16 cellular contexts compared by ENCODE assay signal in genomic region chr6:92126088-92126487, GRCh38.
"Had no signal": no experiment of that assay in that cellular context is flagged by ENCODE, and none has a peak within 500 bp of the region (broad histone marks: within the 10 kb centered on the region; RNA-seq: fewer than 3 reads in every experiment).

No MANE protein-coding gene starts in this region.

- H3K27ac Mint-ChIP-seq: activated CD4-positive, alpha-beta memory T cell treated with anti-CD3 and anti-CD28 coated beads for 36 hours; activated naive CD8-positive, alpha-beta T cell treated with anti-CD3 and anti-CD28 coated beads for 36 hours; activated T-cell treated with anti-CD3 and anti-CD28 coated beads, Interleukin-2, amount 50 U/mL, for 72 hours; endodermal cell had no signal

- DNase-seq: activated CD4-positive, alpha-beta memory T cell treated with anti-CD3 and anti-CD28 coated beads for 36 hours; activated CD4-positive, alpha-beta T cell treated with anti-CD3 and anti-CD28 coated beads for 1 hour; activated gamma-delta T cell treated with Interleukin-2 at 50 U/mL for 16 hours; activated naive CD8-positive, alpha-beta T cell treated with anti-CD3 and anti-CD28 coated beads for 36 hours; activated T-cell treated with anti-CD3 and anti-CD28 coated beads, Interleukin-2, amount 50 U/mL, for 72 hours; brain microvascular endothelial cell; cerebellar nuclear complex; dermis blood vessel endothelial cell; endodermal cell; foreskin fibroblast; stimulated activated CD4-positive, alpha-beta T cell treated with anti-CD3 and anti-CD28 coated beads, Interleukin-4, amount 100 ng/mL, for 1 hour; stimulated activated CD8-positive, alpha-beta memory T cell treated with anti-CD3 and anti-CD28 coated beads, Interleukin-4, amount 100 ng/mL, for 48 hours; stimulated activated naive CD8-positive, alpha-beta T cell treated with anti-CD3 and anti-CD28 coated beads, Interleukin-15, Interleukin-2, amounts not matched to agents 100 U/mL and 50 U/mL, for 24 hours had no signal

- H3K27me3 Mint-ChIP-seq: activated CD4-positive, alpha-beta memory T cell treated with anti-CD3 and anti-CD28 coated beads for 36 hours; activated naive CD8-positive, alpha-beta T cell treated with anti-CD3 and anti-CD28 coated beads for 36 hours had no signal

- H3K36me3 Mint-ChIP-seq: activated CD4-positive, alpha-beta memory T cell treated with anti-CD3 and anti-CD28 coated beads for 36 hours; activated naive CD8-positive, alpha-beta T cell treated with anti-CD3 and anti-CD28 coated beads for 36 hours had no signal

- ATAC-seq: activated T-cell treated with anti-CD3 and anti-CD28 coated beads, Interleukin-2, amount 50 U/mL, for 72 hours; stimulated activated naive CD8-positive, alpha-beta T cell treated with anti-CD3 and anti-CD28 coated beads, Interleukin-15, Interleukin-2, amounts not matched to agents 100 U/mL and 50 U/mL, for 24 hours had no signal

- H3K9me3 Mint-ChIP-seq: endodermal cell, neural crest cell had no signal

- H3K4me1 ChIP-seq: esophagus muscularis mucosa, suprapubic skin had no signal

- H3K27ac ChIP-seq: brain microvascular endothelial cell, esophagus muscularis mucosa, suprapubic skin had no signal

- H3K4me1 Mint-ChIP-seq: activated naive CD8-positive, alpha-beta T cell treated with anti-CD3 and anti-CD28 coated beads for 36 hours; endodermal cell had no signal

- H3K27me3 ChIP-seq: brain microvascular endothelial cell, esophagus muscularis mucosa, suprapubic skin had no signal

- H3K4me3 Mint-ChIP-seq: activated CD4-positive, alpha-beta memory T cell treated with anti-CD3 and anti-CD28 coated beads for 36 hours; activated naive CD8-positive, alpha-beta T cell treated with anti-CD3 and anti-CD28 coated beads for 36 hours; activated T-cell treated with anti-CD3 and anti-CD28 coated beads, Interleukin-2, amount 50 U/mL, for 72 hours; endodermal cell; neural crest cell had no signal
